Comparison of ENCODE assay signal across 12 cellular contexts in genomic region chr1:31588751-31589515, GRCh38. TPM values are rescaled to one million over a fixed set of nuclear protein-coding genes. Genes with fewer than 3 reads are reported as not detected.
DNase-seq lines count a peak whose midpoint lies in the region; ATAC-seq and TF ChIP-seq lines count a peak whose summit lies in the region.
"Had no signal": no experiment of that assay in that cellular context is flagged by ENCODE, and none has a peak within 500 bp of the region (broad histone marks: within the 10 kb centered on the region; RNA-seq: fewer than 3 reads in every experiment).

No MANE protein-coding gene starts in this region.

- peak overlapping the region in 3 of 10 experiments; percentile 6 to 48 (median 34); a peak in 3 of 20 replicates for H3K4me3 ChIP-seq in BLaER1 treated with 17β-estradiol and CSF1 and Interleukin-3, amounts not matched to agents 10 nM and 100 nM
- H3K4me3 ChIP-seq in psoas muscle: peak overlapping the region; percentile 57

- H3K27ac Mint-ChIP-seq in activated T-helper 1 cell treated with anti-CD3 and anti-CD28 coated beads, Interleukin-12 subunit alpha, Interleukin-12 subunit beta, Interleukin-2, Interleukin-4 antibody, amounts not matched to agents 30 ng/mL and 10 ng/mL and 1 ng/mL, durations not matched to agents 14 hours and 24 hours and 36 hours: no peak overlapping the region

- DNase-seq in astrocyte of the hippocampus (ENCODE audit: low read depth, low spot score) (peak; percentile 56), hepatic stellate cell (ENCODE audit: low spot score) (peak; percentile 57), psoas muscle (peak; percentile 49 to 73)
- DNase-seq in activated T-helper 1 cell treated with anti-CD3 and anti-CD28 coated beads, Interleukin-12 subunit alpha, Interleukin-12 subunit beta, Interleukin-2, Interleukin-4 antibody, amounts not matched to agents 30 ng/mL and 10 ng/mL and 1 ng/mL, durations not matched to agents 14 hours and 24 hours and 36 hours (ENCODE audit: low spot score): no peak
- DNase-seq: amniotic stem cell, DND-41 had no signal

- peaks cover 17% of the 10 kb centered on the region for H3K27me3 Mint-ChIP-seq in activated T-helper 1 cell treated with anti-CD3 and anti-CD28 coated beads, Interleukin-12 subunit alpha, Interleukin-12 subunit beta, Interleukin-2, Interleukin-4 antibody, amounts not matched to agents 30 ng/mL and 10 ng/mL and 1 ng/mL, durations not matched to agents 14 hours and 24 hours and 36 hours (ENCODE audit: insufficient read depth)

- peak; percentile 27 to 42 (median 29) for ATAC-seq in psoas muscle
- no peak for ATAC-seq in GM21528 (IDR thresholded peaks at IDR 0.05; ENCODE audit: low FRiP score, unreplicated experiment)
- no peak for ATAC-seq in HG03521 (IDR thresholded peaks at IDR 0.05; ENCODE audit: unreplicated experiment)
- no peak for ATAC-seq in HG03439 (IDR thresholded peaks at IDR 0.05; ENCODE audit: unreplicated experiment)

- H3K27me3 ChIP-seq in BLaER1 treated with 17β-estradiol and CSF1 and Interleukin-3, amounts not matched to agents 10 nM and 100 nM: peaks cover 10 to 29% (median 22%) of the 10 kb centered on the region in 11 experiments; a peak in 20 of 22 replicates
- peaks cover 0 to 22% (median 6%) of the 10 kb centered on the region in 3 donors for H3K27me3 ChIP-seq in psoas muscle (ENCODE audit: insufficient read depth in 3 of 3, low read length in 2 of 3)

- peak overlapping the region in 3 of 11 experiments; percentile 19 to 33 (median 23); a peak in 5 of 22 replicates for H3K27ac ChIP-seq in BLaER1 treated with 17β-estradiol and CSF1 and Interleukin-3, amounts not matched to agents 10 nM and 100 nM
- H3K27ac ChIP-seq in psoas muscle: peak overlapping the region; percentile 74
- H3K27ac ChIP-seq: KMS-11 had no signal

- no peaks in the 10 kb centered on the region for H3K36me3 Mint-ChIP-seq in activated T-helper 1 cell treated with anti-CD3 and anti-CD28 coated beads, Interleukin-12 subunit alpha, Interleukin-12 subunit beta, Interleukin-2, Interleukin-4 antibody, amounts not matched to agents 30 ng/mL and 10 ng/mL and 1 ng/mL, durations not matched to agents 14 hours and 24 hours and 36 hours (ENCODE audit: low read depth)

- no peaks in the 10 kb centered on the region for H3K9me3 ChIP-seq in BLaER1 treated with 17β-estradiol and CSF1 and Interleukin-3, amounts not matched to agents 10 nM and 100 nM (replicated peaks in 1 of 11)
- H3K9me3 ChIP-seq in psoas muscle: no peaks in the 10 kb centered on the region

- H3K4me1 Mint-ChIP-seq in activated T-helper 1 cell treated with anti-CD3 and anti-CD28 coated beads, Interleukin-12 subunit alpha, Interleukin-12 subunit beta, Interleukin-2, Interleukin-4 antibody, amounts not matched to agents 30 ng/mL and 10 ng/mL and 1 ng/mL, durations not matched to agents 14 hours and 24 hours and 36 hours (ENCODE audit: low read depth): no peaks in the 10 kb centered on the region

- H3K4me1 ChIP-seq in BLaER1 treated with 17β-estradiol and CSF1 and Interleukin-3, amounts not matched to agents 10 nM and 100 nM: peaks cover 32 to 82% (median 77%) of the 10 kb centered on the region in 10 experiments
- peaks cover 24% of the 10 kb centered on the region for H3K4me1 ChIP-seq in psoas muscle

- no peak for TF ChIP-seq CTCF in psoas muscle (IDR thresholded peaks at IDR 0.05)

- WGBS in psoas muscle, 3 donors: 14 to 17% (median 15%) methylated on average over 45 to 62 of the region's 62 CpGs

- H3K36me3 ChIP-seq in BLaER1 treated with 17β-estradiol and CSF1 and Interleukin-3, amounts not matched to agents 10 nM and 100 nM: no peaks in the 10 kb centered on the region
- H3K36me3 ChIP-seq in psoas muscle (ENCODE audit: insufficient read depth in 1 of 2, low read depth in 1 of 2): peaks cover 0 to 7% of the 10 kb centered on the region in 2 donors

- peaks cover 0 to 9% (median 0%) of the 10 kb centered on the region in 11 experiments; a peak in 1 of 22 replicates for H4K20me1 ChIP-seq in BLaER1 treated with 17β-estradiol and CSF1 and Interleukin-3, amounts not matched to agents 10 nM and 100 nM

- intact Hi-C loops in psoas muscle (cut with DNase I): no loop called here
- intact Hi-C loops in activated T-helper 1 cell treated with anti-CD3 and anti-CD28 coated beads, Interleukin-12 subunit alpha, Interleukin-12 subunit beta, Interleukin-2, Interleukin-4 antibody, amounts not matched to agents 30 ng/mL and 10 ng/mL and 1 ng/mL, durations not matched to agents 14 hours and 24 hours and 36 hours (cut with micrococcal nuclease): no loop called here

- H3K9me3 Mint-ChIP-seq in activated T-helper 1 cell treated with anti-CD3 and anti-CD28 coated beads, Interleukin-12 subunit alpha, Interleukin-12 subunit beta, Interleukin-2, Interleukin-4 antibody, amounts not matched to agents 30 ng/mL and 10 ng/mL and 1 ng/mL, durations not matched to agents 14 hours and 24 hours and 36 hours: no peaks in the 10 kb centered on the region

- H3K9ac ChIP-seq in BLaER1 treated with 17β-estradiol and CSF1 and Interleukin-3, amounts not matched to agents 10 nM and 100 nM: peak overlapping the region in 9 of 11 experiments; percentile 3 to 61 (median 42); a peak in 12 of 22 replicates
- H3K9ac ChIP-seq: KMS-11 had no signal

- H3K4me2 ChIP-seq in BLaER1 treated with 17β-estradiol and CSF1 and Interleukin-3, amounts not matched to agents 10 nM and 100 nM: peak overlapping the region; percentile 70 to 92 (median 81)
- H3K4me2 ChIP-seq: KMS-11 had no signal

- H3K4me3 Mint-ChIP-seq in activated T-helper 1 cell treated with anti-CD3 and anti-CD28 coated beads, Interleukin-12 subunit alpha, Interleukin-12 subunit beta, Interleukin-2, Interleukin-4 antibody, amounts not matched to agents 30 ng/mL and 10 ng/mL and 1 ng/mL, durations not matched to agents 14 hours and 24 hours and 36 hours: no peak overlapping the region

RNA-seq across cellular contexts. Expression of gene TINAGL1, which starts 12.6 kb away (rescaled TPM):
- 10 to 100 TPM; 28.5 to 59.6 (median 47.3) TPM for total RNA-seq in psoas muscle
- 10 to 100 TPM; 46.7 to 59.3 (median 57.4) TPM for polyA plus RNA-seq in psoas muscle
- total RNA-seq in activated T-helper 1 cell treated with anti-CD3 and anti-CD28 coated beads, Interleukin-12 subunit alpha, Interleukin-12 subunit beta, Interleukin-2, Interleukin-4 antibody, amounts not matched to agents 30 ng/mL and 10 ng/mL and 1 ng/mL, durations not matched to agents 14 hours and 24 hours and 36 hours: not detected in 2 replicates
- total RNA-seq: T-helper 2 cell treated with Interferon-gamma antibody and Interleukin-4, amounts not matched to agents 100 ng/mL and 5 ng/mL, for 36 hours had no signal

RNA-seq across cellular contexts. Expression of gene HCRTR1, which starts 28.6 kb away (rescaled TPM):
- total RNA-seq in psoas muscle: 1 to 10 TPM in 1 of 4 donors, under 1 TPM in 2, not detected in 1; 0.18 to 1.2 (median 0.42) TPM
- polyA plus RNA-seq in psoas muscle: under 1 TPM; 0.12 to 0.51 (median 0.27) TPM
- not detected in 2 replicates for total RNA-seq in activated T-helper 1 cell treated with anti-CD3 and anti-CD28 coated beads, Interleukin-12 subunit alpha, Interleukin-12 subunit beta, Interleukin-2, Interleukin-4 antibody, amounts not matched to agents 30 ng/mL and 10 ng/mL and 1 ng/mL, durations not matched to agents 14 hours and 24 hours and 36 hours
- total RNA-seq: T-helper 2 cell treated with Interferon-gamma antibody and Interleukin-4, amounts not matched to agents 100 ng/mL and 5 ng/mL, for 36 hours had no signal

RNA-seq across cellular contexts. Expression of gene PEF1, which starts 55.7 kb away (rescaled TPM):
- total RNA-seq in psoas muscle: 10 to 100 TPM; 22.1 to 43.1 (median 29.7) TPM
- 10 to 100 TPM; 29.5 to 57.4 (median 30.7) TPM for polyA plus RNA-seq in psoas muscle
- total RNA-seq in activated T-helper 1 cell treated with anti-CD3 and anti-CD28 coated beads, Interleukin-12 subunit alpha, Interleukin-12 subunit beta, Interleukin-2, Interleukin-4 antibody, amounts not matched to agents 30 ng/mL and 10 ng/mL and 1 ng/mL, durations not matched to agents 14 hours and 24 hours and 36 hours: 57.6 and 66.1 TPM in 2 replicates

Comparison
In these comparisons a context has a peak if more than half of its experiments do, and no peak if none do; other contexts are left out.
1. ATAC-seq: peak in psoas muscle (4 of 4); none in GM21528 (single experiment), HG03521 (single experiment) and HG03439 (single experiment).
2. RNA of gene TINAGL1, which starts 12.6 kb away (total RNA-seq): 28.5 to 59.6 TPM in psoas muscle; not detected in activated T-helper 1 cell treated with anti-CD3 and anti-CD28 coated beads, Interleukin-12 subunit alpha, Interleukin-12 subunit beta, Interleukin-2, Interleukin-4 antibody, amounts not matched to agents 30 ng/mL and 10 ng/mL and 1 ng/mL, durations not matched to agents 14 hours and 24 hours and 36 hours; every median in the first group is over 10 times any median in the second.